Comparison of ENCODE assay signal across 28 cellular contexts in the genomic region with DNA sequence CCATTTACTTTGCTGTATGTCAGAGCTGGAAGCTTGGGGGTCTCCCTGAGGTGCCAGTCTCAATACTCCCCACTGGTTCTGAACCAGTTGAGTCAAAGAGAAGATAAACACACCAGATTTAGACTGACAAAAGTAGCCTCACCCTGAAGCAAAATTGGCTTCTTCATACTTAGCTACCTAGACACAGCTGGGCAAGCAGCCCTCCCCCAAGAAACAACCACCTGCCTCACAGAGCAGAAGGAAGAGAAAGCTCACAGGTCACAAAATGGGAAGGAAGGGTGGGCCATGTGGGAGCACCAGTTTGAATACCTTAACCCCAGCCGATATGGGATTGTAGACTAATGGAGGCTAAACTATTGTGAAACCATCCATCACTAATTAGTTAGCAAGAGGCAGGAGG. TPM values are rescaled to one million over a fixed set of nuclear protein-coding genes. Genes with fewer than 3 reads are reported as not detected.
DNase-seq lines count a peak whose midpoint lies in the region; ATAC-seq and TF ChIP-seq lines count a peak whose summit lies in the region.
"Had no signal": no experiment of that assay in that cellular context is flagged by ENCODE, and none has a peak within 500 bp of the region (broad histone marks: within the 10 kb centered on the region; RNA-seq: fewer than 3 reads in every experiment).

No MANE protein-coding gene starts in this region.

- H3K36me3 ChIP-seq in OCI-LY7 (ENCODE audit: insufficient read depth, low read length) (no peaks in the 10 kb centered on the region), hepatocyte (replicated peaks; ENCODE audit: insufficient read depth, low read depth) (no peaks in the 10 kb centered on the region)
- H3K36me3 ChIP-seq: left lung, Peyer's patch, suprapubic skin, upper lobe of right lung had no signal

- H3K79me2 ChIP-seq in OCI-LY7 (ENCODE audit: insufficient read depth, low read depth, low read length) (no peaks in the 10 kb centered on the region), hepatocyte (no peaks in the 10 kb centered on the region)
- H3K79me2 ChIP-seq: parathyroid adenoma had no signal

- H4K20me1 ChIP-seq in OCI-LY7 (ENCODE audit: insufficient read depth, low read length) (no peaks in the 10 kb centered on the region), hepatocyte (ENCODE audit: insufficient read depth, poor library complexity, severe bottlenecking) (no peaks in the 10 kb centered on the region)

- no peak overlapping the region for H3K4me3 ChIP-seq in GM12865 (ENCODE audit: low read depth, low read length)
- peak overlapping the region; percentile 21 for H3K4me3 ChIP-seq in OCI-LY7 (ENCODE audit: low read depth, low read length, poor library complexity, severe bottlenecking)
- no peak overlapping the region for H3K4me3 ChIP-seq in hepatocyte
- H3K4me3 ChIP-seq: coronary artery, left lung, Peyer's patch, suprapubic skin, upper lobe of right lung had no signal

- WGBS in hepatocyte (ENCODE audit: low lambda C conversion rate, missing lambda C conversion rate) = 89% methylated on average over 1 of the region's 1 CpG

- ATAC-seq in GM21390 (IDR thresholded peaks at IDR 0.05; ENCODE audit: unreplicated experiment) (peak; percentile 36), HG02763 (IDR thresholded peaks at IDR 0.05; ENCODE audit: unreplicated experiment) (peak; percentile 47), HG03135 (IDR thresholded peaks at IDR 0.05; ENCODE audit: unreplicated experiment) (no peak)
- ATAC-seq: activated T-cell treated with anti-CD3 and anti-CD28 coated beads, Interleukin-2, amount 50 U/mL, for 72 hours; left lung; T-helper 17 cell; upper lobe of right lung had no signal

- DNase-seq in GM12865 (ENCODE audit: low read depth) (peak; percentile 28), OCI-LY7 (ENCODE audit: low spot score) (peak; percentile 74), HuH-7 (ENCODE audit: low spot score) (no peak), hepatocyte (ENCODE audit: low spot score) (no peak), DMS53 treated with DMSO at 0.1 percent for 48 hours (lab: John Stamatoyannopoulos, UW; ENCODE audit: unreplicated experiment) (no peak)
- DNase-seq: activated CD4-positive, alpha-beta T cell treated with anti-CD3 and anti-CD28 coated beads, Interleukin-2, amount 50 U/mL, for 4 hours; activated T-cell treated with anti-CD3 and anti-CD28 coated beads, Interleukin-2, amount 50 U/mL, for 72 hours; AML-193; caudate nucleus; CD4-positive, alpha-beta T cell; effector memory CD4-positive, alpha-beta T cell; H7; left lung; NCI-H2029 treated with DMSO at 0.1 percent for 48 hours; NCI-H524 treated with DMSO at 0.1 percent for 48 hours; Peyer's patch; SHP77; small intestine; stimulated activated naive CD4-positive, alpha-beta T cell; T-helper 17 cell; upper lobe of right lung had no signal

- peak overlapping the region; percentile 81 for H3K27ac ChIP-seq in OCI-LY7 (ENCODE audit: low read depth, low read length, poor library complexity, severe bottlenecking)
- no peak overlapping the region for H3K27ac ChIP-seq in hepatocyte
- H3K27ac ChIP-seq: coronary artery, epithelial cell of prostate, left lung, parathyroid adenoma, Peyer's patch, suprapubic skin, upper lobe of right lung had no signal

- H2AFZ ChIP-seq in OCI-LY7 (ENCODE audit: low read length) (peak overlapping the region; percentile 94), hepatocyte (no peak overlapping the region)
- H2AFZ ChIP-seq: parathyroid adenoma had no signal

- no peaks in the 10 kb centered on the region for H3K27me3 ChIP-seq in hepatocyte
- H3K27me3 ChIP-seq: left lung, Peyer's patch, suprapubic skin, upper lobe of right lung had no signal

- CTCF ChIA-PET in OCI-LY7 (lab: Charles Lee; ENCODE audit: unreplicated experiment) = interaction anchor here (1.1 to 1.2 kb wide), 2 partner anchors 9 to 244 kb away, joined by 3 read pairs; no protein-coding TSS in a partner anchor

- H3K4me1 ChIP-seq in OCI-LY7 (ENCODE audit: insufficient read depth, low read length, poor library complexity, severe bottlenecking) = peaks cover 53% of the 10 kb centered on the region
- no peaks in the 10 kb centered on the region for H3K4me1 ChIP-seq in hepatocyte (ENCODE audit: insufficient read depth)
- H3K4me1 ChIP-seq: left lung, Peyer's patch had no signal

- BruUV-seq in OCI-LY7 (replicated peaks; lab: Mats Ljungman, UMichigan) = no TSS peak

- H3K4me2 ChIP-seq in OCI-LY7 (ENCODE audit: low read length) (peak overlapping the region; percentile 65), hepatocyte (no peak overlapping the region)

- H3K9me2 ChIP-seq in OCI-LY7 (ENCODE audit: insufficient read depth, low read length) = no peaks in the 10 kb centered on the region
- no peaks in the 10 kb centered on the region for H3K9me2 ChIP-seq in hepatocyte (replicated peaks; ENCODE audit: insufficient read depth)

- H3K9me3 ChIP-seq in OCI-LY7 (ENCODE audit: low read length) = no peaks in the 10 kb centered on the region
- H3K9me3 ChIP-seq in hepatocyte (ENCODE audit: low read depth) = no peaks in the 10 kb centered on the region
- H3K9me3 ChIP-seq: left lung, Peyer's patch, suprapubic skin, upper lobe of right lung had no signal

- POLR2A ChIA-PET in OCI-LY7 (lab: Charles Lee) = interaction anchor here (0.9 to 1.7 kb wide), 10 partner anchors 9 to 179 kb away, joined by 4 to 11 read pairs (median 5); no protein-coding TSS in a partner anchor

- intact Hi-C loops in OCI-LY7 (cut with micrococcal nuclease; ENCODE audit: unreplicated experiment) = loop anchor here (1.0 to 5.0 kb wide), 3 partner anchors 24 to 243 kb away; a partner anchor contains a TSS

- TF ChIP-seq CTCF in GM12865 (IDR thresholded peaks at IDR 0.05; ENCODE audit: insufficient read depth, low read depth, low read length, missing control alignments) (no peak), OCI-LY7 (conservative IDR thresholded peaks at IDR 0.05; ENCODE audit: low read length) (no peak), hepatocyte (IDR thresholded peaks at IDR 0.05; ENCODE audit: poor library complexity) (no peak)

RNA-seq across cellular contexts. Expression of a gene that starts 24.6 kb away (rescaled TPM):
- 21.3 and 23.9 TPM in 2 replicates for total RNA-seq in OCI-LY7 (2014; rRNA removed; shearing (Covaris generic))
- total RNA-seq in OCI-LY7 (2022) = 48.8 and 53.2 TPM in 2 replicates
- total RNA-seq in hepatocyte = 27.4 and 28.9 TPM in 2 replicates
- 10.7 and 13.3 TPM in 2 replicates for polyA plus RNA-seq in hepatocyte

RNA-seq across cellular contexts. Expression of a gene that starts 59.4 kb away (rescaled TPM):
- 7.7 and 8.1 TPM in 2 replicates for total RNA-seq in OCI-LY7 (2014; rRNA removed; shearing (Covaris generic))
- total RNA-seq in OCI-LY7 (2022) (4.2 and 5.3 TPM in 2 replicates), hepatocyte (289 and 351 TPM in 2 replicates)
- polyA plus RNA-seq in hepatocyte = 170 and 189 TPM in 2 replicates

Comparison
In these comparisons a context has a peak if more than half of its experiments do, and no peak if none do; other contexts are left out.
1. DNase-seq: peak in GM12865 (single experiment) and OCI-LY7 (single experiment); none in HuH-7 (single experiment), hepatocyte (single experiment) and DMS53 treated with DMSO at 0.1 percent for 48 hours (single experiment).
2. RNA of a gene that starts 59.4 kb away (total RNA-seq): 289 to 351 TPM in hepatocyte; 4.2 to 8.1 TPM in OCI-LY7; every median in the first group is over 10 times any median in the second.